8 cellular contexts compared by ENCODE assay signal in the genomic region with DNA sequence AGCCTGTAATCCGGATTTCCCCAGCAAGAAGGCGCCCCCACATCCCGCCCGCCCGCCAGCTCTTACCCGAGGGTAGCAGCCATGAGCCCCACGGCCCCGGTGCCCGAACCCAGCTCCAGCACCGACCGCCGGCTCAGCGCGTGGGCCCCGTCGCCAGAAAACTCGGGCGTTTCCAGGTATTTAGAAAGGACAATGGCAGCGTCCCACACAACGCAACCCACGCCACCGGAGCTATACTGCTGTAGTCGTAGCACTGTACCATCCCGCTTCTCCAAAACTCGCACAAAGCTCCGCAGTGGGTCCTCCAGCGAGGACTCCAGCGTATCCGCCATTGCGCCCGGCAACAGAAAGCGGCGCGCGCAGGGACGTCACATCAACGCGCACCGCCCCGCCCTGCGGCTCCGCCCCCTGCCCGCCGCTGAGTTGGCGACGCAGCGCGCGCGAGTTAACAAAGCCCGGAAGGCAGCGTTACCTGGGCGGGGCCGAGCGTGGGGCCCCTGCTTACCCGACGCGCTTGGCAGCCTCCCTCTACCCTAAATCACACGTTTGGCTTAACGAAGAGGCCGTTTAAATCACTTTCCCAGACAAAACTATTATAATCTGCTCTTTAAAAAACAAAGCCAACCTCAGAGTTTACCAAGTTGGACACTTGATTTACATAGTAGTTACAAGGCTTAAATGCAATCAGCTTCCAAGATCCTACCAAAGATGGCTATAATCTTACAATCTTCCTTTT.
DNase-seq lines count a peak whose midpoint lies in the region; ATAC-seq and FAIRE-seq lines count a peak whose summit lies in the region.

Gene VCPKMT (minus strand): TSS at position 352 of the 736 bp plus-strand sequence. CDS start 20 bp downstream, at position 332.

- no peaks in the 10 kb centered on the region for H3K9me3 Mint-ChIP-seq in central memory CD8-positive, alpha-beta T cell

- ATAC-seq in GM19043 (IDR thresholded peaks at IDR 0.05; ENCODE audit: low read depth, unreplicated experiment), result peak; percentile 96
- peak; percentile 97 for ATAC-seq in HG03354 (IDR thresholded peaks at IDR 0.05; ENCODE audit: poor library complexity, severe bottlenecking, unreplicated experiment)
- peak; percentile 94 for ATAC-seq in central memory CD8-positive, alpha-beta T cell (replicated peaks; ENCODE audit: extremely low read depth, poor library complexity, severe bottlenecking)

- peaks cover 47% of the 10 kb centered on the region for H3K36me3 Mint-ChIP-seq in central memory CD8-positive, alpha-beta T cell (ENCODE audit: insufficient read depth)

- peak; percentile 99 for DNase-seq in AG20443 (ENCODE audit: low spot score)
- peak; percentile 82 to 95 for DNase-seq in NCI-H446 (lab: John Stamatoyannopoulos, UW)
- peak; percentile 93 for DNase-seq in activated CD4-positive, CD25-positive, alpha-beta regulatory T cell treated with anti-CD3 and anti-CD28 coated beads, Interleukin-2, amount 50 U/mL, for 16 hours (ENCODE audit: low read depth, low spot score)
- DNase-seq in central memory CD8-positive, alpha-beta T cell (ENCODE audit: low spot score in 2 of 2), result peak; percentile 92 to 93
- DNase-seq in stimulated activated CD4-positive, alpha-beta T cell treated with anti-CD3 and anti-CD28 coated beads, Interleukin-12 subunit alpha, Interleukin-12 subunit beta, amount 100 ng/mL, for 24 hours (ENCODE audit: low read depth in 2 of 2), result peak; percentile 87 to 96

- peaks cover 14% of the 10 kb centered on the region for H3K4me1 Mint-ChIP-seq in central memory CD8-positive, alpha-beta T cell

- no peaks in the 10 kb centered on the region for H3K27me3 Mint-ChIP-seq in central memory CD8-positive, alpha-beta T cell

- FAIRE-seq in islet of Langerhans (lab: Jason Lieb, UNC), result peak; percentile 71

- H3K4me3 Mint-ChIP-seq in central memory CD8-positive, alpha-beta T cell, result peak within 1 kb of the TSS; percentile 96

- peak within 1 kb of the TSS; percentile 96 for H3K27ac Mint-ChIP-seq in central memory CD8-positive, alpha-beta T cell (ENCODE audit: low read depth)

Comparison
In these comparisons a context has a peak if more than half of its experiments do, and no peak if none do; other contexts are left out.
1. Peak in every context shown above with its lines: DNase-seq and ATAC-seq.